Comparison of ENCODE assay signal across 24 cellular contexts in genomic region chr20:4728121-4728520, GRCh38. TPM values are rescaled to one million over a fixed set of nuclear protein-coding genes. Genes with fewer than 3 reads are reported as not detected.
DNase-seq lines count a peak whose midpoint lies in the region; ATAC-seq and TF ChIP-seq lines count a peak whose summit lies in the region.
"Had no signal": no experiment of that assay in that cellular context is flagged by ENCODE, and none has a peak within 500 bp of the region (broad histone marks: within the 10 kb centered on the region; RNA-seq: fewer than 3 reads in every experiment).

No MANE protein-coding gene starts in this region.

- no peaks in the 10 kb centered on the region for H3K36me3 ChIP-seq in H7 (replicated peaks; ENCODE audit: control insufficient read depth, insufficient read depth, low read length)
- no peaks in the 10 kb centered on the region for H3K36me3 ChIP-seq in naive thymus-derived CD4-positive, alpha-beta T cell (ENCODE audit: control insufficient read depth in 2 of 3, insufficient read depth in 3 of 3, low read length in 3 of 3)
- H3K36me3 ChIP-seq: upper lobe of left lung had no signal

- peaks cover 11 to 13% (median 12%) of the 10 kb centered on the region in 5 donors for H3K27me3 Mint-ChIP-seq in naive thymus-derived CD4-positive, alpha-beta T cell
- H3K27me3 Mint-ChIP-seq: activated naive CD8-positive, alpha-beta T cell treated with anti-CD3 and anti-CD28 coated beads for 36 hours had no signal

- H3K27ac Mint-ChIP-seq in naive thymus-derived CD4-positive, alpha-beta T cell: peak overlapping the region in 2 of 9 donors; percentile 32 to 57
- H3K27ac Mint-ChIP-seq: activated naive CD8-positive, alpha-beta T cell treated with anti-CD3 and anti-CD28 coated beads for 36 hours; activated T-helper 2 cell treated with anti-CD3 and anti-CD28 coated beads, Interferon-gamma antibody, Interleukin-2, Interleukin-4, amounts not matched to agents 10 μg/mL and 5 μg/mL and 100 μg/mL, durations not matched to agents 14 hours and 24 hours and 36 hours; progenitor cell of endocrine pancreas had no signal

- ATAC-seq in GM21723 (IDR thresholded peaks at IDR 0.05; ENCODE audit: unreplicated experiment): no peak
- no peak for ATAC-seq in naive thymus-derived CD4-positive, alpha-beta T cell
- ATAC-seq: body of pancreas, HCT116 had no signal

- H3K4me1 ChIP-seq in naive thymus-derived CD4-positive, alpha-beta T cell (ENCODE audit: control insufficient read depth in 2 of 2, insufficient read depth in 2 of 2, low read length in 2 of 2): peaks cover 0 to 7% of the 10 kb centered on the region in 2 donors
- H3K4me1 ChIP-seq: body of pancreas had no signal

- no peak for TF ChIP-seq CTCF in choroid plexus epithelial cell (conservative IDR thresholded peaks at IDR 0.05; ENCODE audit: low read depth, low read length)
- no peak for TF ChIP-seq CTCF in fibroblast of villous mesenchyme (IDR thresholded peaks at IDR 0.05; ENCODE audit: insufficient read depth, low read depth, low read length)

- peaks cover 0 to 2% (median 0%) of the 10 kb centered on the region in 11 donors for H3K9me3 Mint-ChIP-seq in naive thymus-derived CD4-positive, alpha-beta T cell
- H3K9me3 Mint-ChIP-seq: activated naive CD8-positive, alpha-beta T cell treated with anti-CD3 and anti-CD28 coated beads for 36 hours; activated T-helper 2 cell treated with anti-CD3 and anti-CD28 coated beads, Interferon-gamma antibody, Interleukin-2, Interleukin-4, amounts not matched to agents 10 μg/mL and 5 μg/mL and 100 μg/mL, durations not matched to agents 14 hours and 24 hours and 36 hours; CD14-positive monocyte had no signal

- no peaks in the 10 kb centered on the region for H3K27me3 ChIP-seq in H7 (ENCODE audit: control insufficient read depth, insufficient read depth, low read length)
- no peaks in the 10 kb centered on the region for H3K27me3 ChIP-seq in naive thymus-derived CD4-positive, alpha-beta T cell (ENCODE audit: control insufficient read depth in 2 of 2, insufficient read depth in 2 of 2, low read length in 2 of 2)
- H3K27me3 ChIP-seq: body of pancreas, upper lobe of left lung had no signal

- intact Hi-C loops in naive thymus-derived CD4-positive, alpha-beta T cell (cut with micrococcal nuclease): no loop called here

- H3K4me1 Mint-ChIP-seq in naive thymus-derived CD4-positive, alpha-beta T cell: peaks cover 9 to 22% (median 11%) of the 10 kb centered on the region in 7 donors

- DNase-seq in EL (peak; percentile 41), M059J (ENCODE audit: low read depth) (peak; percentile 39), choroid plexus epithelial cell (ENCODE audit: low read depth) (peak; percentile 27), fibroblast of villous mesenchyme (ENCODE audit: low read depth) (peak; percentile 29), H7 (no peak), HPDE6-E6E7 (ENCODE audit: extremely low spot score) (no peak)
- DNase-seq in naive thymus-derived CD4-positive, alpha-beta T cell: no peak
- DNase-seq: activated CD4-positive, alpha-beta T cell treated with anti-CD3 and anti-CD28 coated beads, Interleukin-2, amount 50 U/mL, for 4 hours; activated CD8-positive, alpha-beta memory T cell treated with anti-CD3 and anti-CD28 coated beads, Interleukin-2, amount 50 U/mL, for 4 hours; activated naive CD8-positive, alpha-beta T cell treated with anti-CD3 and anti-CD28 coated beads for 36 hours; body of pancreas; kidney; NCI-H1417 treated with DMSO at 0.1 percent for 48 hours; NCI-H2107; T-helper 9 cell; upper lobe of left lung had no signal

- H3K4me3 Mint-ChIP-seq in naive thymus-derived CD4-positive, alpha-beta T cell: no peak overlapping the region
- H3K4me3 Mint-ChIP-seq: activated naive CD8-positive, alpha-beta T cell treated with anti-CD3 and anti-CD28 coated beads for 36 hours; CD14-positive monocyte had no signal

- CTCF ChIA-PET in naive thymus-derived CD4-positive, alpha-beta T cell (lab: Charles Lee): no interaction called here

- no peaks in the 10 kb centered on the region for H3K9me3 ChIP-seq in naive thymus-derived CD4-positive, alpha-beta T cell (ENCODE audit: control insufficient read depth in 2 of 3, low read length in 3 of 3)
- H3K9me3 ChIP-seq: body of pancreas, upper lobe of left lung had no signal

- POLR2A ChIA-PET in naive thymus-derived CD4-positive, alpha-beta T cell (lab: Charles Lee): no interaction called here

- no peak overlapping the region for H3K27ac ChIP-seq in naive thymus-derived CD4-positive, alpha-beta T cell (ENCODE audit: low read depth, low read length)
- H3K27ac ChIP-seq: body of pancreas, upper lobe of left lung had no signal

- H3K36me3 Mint-ChIP-seq in naive thymus-derived CD4-positive, alpha-beta T cell: peaks cover 0 to 5% (median 0%) of the 10 kb centered on the region in 5 donors
- H3K36me3 Mint-ChIP-seq: activated naive CD8-positive, alpha-beta T cell treated with anti-CD3 and anti-CD28 coated beads for 36 hours; CD14-positive monocyte had no signal

- no peak overlapping the region for H3K4me3 ChIP-seq in choroid plexus epithelial cell (ENCODE audit: low read depth, low read length)
- no peak overlapping the region for H3K4me3 ChIP-seq in fibroblast of villous mesenchyme (ENCODE audit: low read depth, low read length)
- no peak overlapping the region for H3K4me3 ChIP-seq in H7 (ENCODE audit: insufficient read depth, low read depth, low read length)
- H3K4me3 ChIP-seq in naive thymus-derived CD4-positive, alpha-beta T cell (ENCODE audit: low read length): no peak overlapping the region
- H3K4me3 ChIP-seq: body of pancreas, lung, upper lobe of left lung had no signal

RNA-seq across cellular contexts. Expression of gene PRND, which starts 6.4 kb away (rescaled TPM):
- not detected in 2 replicates for total RNA-seq in M059J (2014; rRNA removed; shearing (Covaris generic))
- not detected in 2 replicates for total RNA-seq in fibroblast of villous mesenchyme
- total RNA-seq in H7 (2014; rRNA removed; shearing (Covaris generic)): 0.21 TPM in 1 of 2 replicates, not detected in the other
- total RNA-seq in naive thymus-derived CD4-positive, alpha-beta T cell: under 1 TPM in 1 of 5 experiments, not detected in 4; 0.12 TPM
- under 1 TPM in 1 of 2 donors, not detected in 1; 0.05 TPM for polyA plus RNA-seq in naive thymus-derived CD4-positive, alpha-beta T cell
- total RNA-seq: activated naive CD8-positive, alpha-beta T cell treated with anti-CD3 and anti-CD28 coated beads for 36 hours; activated T-helper 2 cell treated with anti-CD3 and anti-CD28 coated beads, Interferon-gamma antibody, Interleukin-2, Interleukin-4, amounts not matched to agents 10 μg/mL and 5 μg/mL and 100 μg/mL, durations not matched to agents 14 hours and 24 hours and 36 hours; body of pancreas; kidney; NCI-H460; progenitor cell of endocrine pancreas; subcutaneous adipose tissue had no signal
- polyA plus RNA-seq: CD14-positive monocyte had no signal

RNA-seq across cellular contexts. Expression of gene PRNP, which starts 41.9 kb away (rescaled TPM):
- total RNA-seq in M059J (2014; rRNA removed; shearing (Covaris generic)): 345 and 416 TPM in 2 replicates
- 140 and 235 TPM in 2 replicates for total RNA-seq in fibroblast of villous mesenchyme
- total RNA-seq in H7 (2014; rRNA removed; shearing (Covaris generic)): 29.6 and 34.2 TPM in 2 replicates
- 10 to 100 TPM; 40.9 to 80.4 (median 44.9) TPM for total RNA-seq in naive thymus-derived CD4-positive, alpha-beta T cell
- polyA plus RNA-seq in naive thymus-derived CD4-positive, alpha-beta T cell: 10 to 100 TPM; 57.9 to 63.9 TPM

Comparison
In these comparisons a context has a peak if more than half of its experiments do, and no peak if none do; other contexts are left out.
1. DNase-seq: peak in EL (single experiment), M059J (single experiment), choroid plexus epithelial cell (single experiment) and fibroblast of villous mesenchyme (single experiment); none in H7 (single experiment), HPDE6-E6E7 (single experiment) and naive thymus-derived CD4-positive, alpha-beta T cell (0 of 9).